Comparison of ENCODE assay signal across 9 cellular contexts in the genomic region with DNA sequence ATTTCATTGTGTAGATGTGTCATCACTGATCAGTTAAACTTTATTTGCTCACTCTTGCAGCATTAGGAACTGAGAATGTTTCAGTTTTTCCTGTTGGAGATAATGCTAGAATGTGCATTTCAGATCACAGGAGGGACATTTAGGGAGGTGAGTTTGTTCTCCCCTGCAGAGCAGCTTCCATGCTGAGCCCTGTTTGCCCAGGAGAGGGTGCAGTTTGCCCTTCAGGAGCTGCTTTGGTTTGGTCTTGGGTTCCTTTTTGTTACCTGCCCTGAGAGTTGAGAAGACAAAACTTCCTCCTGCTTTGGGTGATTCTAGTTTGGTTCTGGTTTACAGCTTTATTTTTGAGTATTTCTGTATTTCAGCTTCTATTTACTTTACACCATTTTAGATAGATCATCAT. TPM values are rescaled to one million over a fixed set of nuclear protein-coding genes. Genes with fewer than 3 reads are reported as not detected.
DNase-seq lines count a peak whose midpoint lies in the region; TF ChIP-seq lines count a peak whose summit lies in the region.
"Had no signal": no experiment of that assay in that cellular context is flagged by ENCODE, and none has a peak within 500 bp of the region (broad histone marks: within the 10 kb centered on the region; RNA-seq: fewer than 3 reads in every experiment).

No MANE protein-coding gene starts in this region.

- peak overlapping the region in 1 of 2 donors; percentile 16 for H3K9ac ChIP-seq in colonic mucosa (ENCODE audit: low read depth in 2 of 2, low read length in 2 of 2)

- H3K36me3 ChIP-seq in colonic mucosa: no peaks in the 10 kb centered on the region
- peaks cover 80% of the 10 kb centered on the region for H3K36me3 ChIP-seq in neutrophil

- no peaks in the 10 kb centered on the region for H3K9me3 ChIP-seq in colonic mucosa
- H3K9me3 ChIP-seq in neutrophil: no peaks in the 10 kb centered on the region

- peak; percentile 16 for DNase-seq in NCI-H510A treated with DMSO at 0.1 percent for 48 hours (lab: John Stamatoyannopoulos, UW)
- DNase-seq in NCI-H510A (lab: John Stamatoyannopoulos, UW): no peak
- DNase-seq in LoVo (ENCODE audit: low spot score): peak; percentile 37
- DNase-seq in activated CD4-positive, CD25-positive, alpha-beta regulatory T cell treated with anti-CD3 and anti-CD28 coated beads, Interleukin-2, amount 50 U/mL, for 16 hours (ENCODE audit: low read depth, low spot score): peak; percentile 30
- peak; percentile 85 for DNase-seq in colonic mucosa
- no peak for DNase-seq in NCI-H526 treated with DMSO at 0.1 percent for 48 hours (lab: John Stamatoyannopoulos, UW)
- DNase-seq in DMS79 (lab: John Stamatoyannopoulos, UW): no peak

- H3K27ac ChIP-seq in colonic mucosa: peak overlapping the region; percentile 14
- peak overlapping the region; percentile 29 for H3K27ac ChIP-seq in neutrophil
- H3K27ac ChIP-seq: epithelial cell of prostate had no signal

- intact Hi-C loops in colonic mucosa (cut with DNase I): loop anchor here (1.0 kb wide), 1 partner anchor 39 kb away; no protein-coding TSS in a partner anchor

- H3K4me3 ChIP-seq in colonic mucosa (no peak overlapping the region), neutrophil (ENCODE audit: low read depth in 1 of 2, low read length in 1 of 2) (no peak overlapping the region)

- TF ChIP-seq CTCF in colonic mucosa (IDR thresholded peaks at IDR 0.05): peak; percentile 66
- TF ChIP-seq CTCF in neutrophil (IDR thresholded peaks at IDR 0.05): no peak

- H3K4me1 ChIP-seq in colonic mucosa (peaks cover 7% of the 10 kb centered on the region), neutrophil (ENCODE audit: control insufficient read depth in 1 of 2, insufficient read depth in 1 of 2, low read depth in 1 of 2, low read length in 1 of 2) (no peaks in the 10 kb centered on the region)

- H3K27me3 ChIP-seq in colonic mucosa (no peaks in the 10 kb centered on the region), neutrophil (no peaks in the 10 kb centered on the region)

RNA-seq across cellular contexts. Expression of gene DGKD, which starts 49.9 kb away (rescaled TPM):
- 10 to 100 TPM; 64.4 to 94.6 TPM for total RNA-seq in colonic mucosa

Comparison
In these comparisons a context has a peak if more than half of its experiments do, and no peak if none do; other contexts are left out.
1. DNase-seq: peak in NCI-H510A treated with DMSO at 0.1 percent for 48 hours (single experiment), LoVo (single experiment), activated CD4-positive, CD25-positive, alpha-beta regulatory T cell treated with anti-CD3 and anti-CD28 coated beads, Interleukin-2, amount 50 U/mL, for 16 hours (single experiment) and colonic mucosa (single experiment); none in NCI-H510A (single experiment), NCI-H526 treated with DMSO at 0.1 percent for 48 hours (single experiment) and DMS79 (single experiment).